ENCODE assay signal across 32 cellular contexts in the genomic region with DNA sequence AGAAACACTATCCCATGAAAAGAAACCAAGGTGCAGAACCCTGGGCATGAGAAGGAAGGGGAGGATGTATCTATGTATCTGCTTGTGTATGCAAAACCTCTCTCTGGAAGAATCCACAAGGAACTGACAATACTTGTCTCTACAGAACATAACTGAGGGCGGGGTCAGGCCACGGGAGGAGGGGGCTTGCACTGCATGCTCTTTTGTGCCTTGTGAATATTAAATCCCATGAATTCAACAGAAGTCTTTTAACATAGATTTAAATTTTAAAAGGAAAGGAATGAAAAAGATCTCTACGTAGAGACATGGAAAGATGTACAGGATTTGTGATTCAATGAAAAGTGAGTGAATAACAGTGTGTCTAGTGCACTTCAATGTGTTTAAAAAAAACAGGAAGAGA.
"Had no signal": no experiment of that assay in that cellular context is flagged by ENCODE, and none has a peak within 500 bp of the region (broad histone marks: within the 10 kb centered on the region; RNA-seq: fewer than 3 reads in every experiment).

No MANE protein-coding gene starts in this region.

- DNase-seq: activated B cell treated with CpG ODN at 0.5 μM for 24 hours; activated CD4-positive, alpha-beta T cell treated with anti-CD3 and anti-CD28 coated beads for 48 hours; activated CD4-positive, alpha-beta T cell treated with anti-CD3 and anti-CD28 coated beads, Interleukin-2, amount 50 U/mL, for 1 hour; activated CD4-positive, alpha-beta T cell treated with anti-CD3 and anti-CD28 coated beads, Interleukin-2, amount 50 U/mL, for 48 hours; activated CD8-positive, alpha-beta memory T cell treated with anti-CD3 and anti-CD28 coated beads for 24 hours; activated CD8-positive, alpha-beta T cell treated with anti-CD3 and anti-CD28 coated beads for 36 hours; activated effector memory CD4-positive, alpha-beta T cell treated with Interleukin-2 at 50 U/mL for 16 hours; activated gamma-delta T cell treated with Interleukin-2 at 50 U/mL for 16 hours; activated naive CD4-positive, alpha-beta T cell treated with anti-CD3 and anti-CD28 coated beads, Interleukin-2, amount 50 U/mL, for 16 hours; activated naive CD4-positive, alpha-beta T cell treated with Interleukin-2 at 50 U/mL for 16 hours; activated T-cell treated with anti-CD3 and anti-CD28 coated beads, Interleukin-2, amount 50 U/mL, for 4 hours; amniotic stem cell; anterior cingulate cortex; brain microvascular endothelial cell; caudate nucleus; cortex of kidney; dermis blood vessel endothelial cell; effector CD4-positive, alpha-beta T cell; effector memory CD8-positive, alpha-beta T cell; erythroblast; foreskin keratinocyte; gastrocnemius medialis; glutamatergic neuron; T-cell; T1000; WERI-Rb-1 had no signal

- H3K27ac ChIP-seq: brain microvascular endothelial cell, esophagus muscularis mucosa, foreskin keratinocyte, gastrocnemius medialis, WERI-Rb-1 had no signal

- H3K27ac Mint-ChIP-seq: activated B cell treated with CpG ODN at 0.5 μM for 24 hours; activated naive CD8-positive, alpha-beta T cell; activated T-helper 17 cell treated with anti-CD3 and anti-CD28 coated beads, Interleukin-2, amount 50 U/mL, for 72 hours had no signal

- H3K4me1 ChIP-seq: esophagus muscularis mucosa, foreskin keratinocyte, gastrocnemius medialis had no signal

- ATAC-seq: activated CD4-positive, CD25-positive, alpha-beta regulatory T cell treated with anti-CD3 and anti-CD28 coated beads, Interleukin-2, amount 50 U/mL, for 24 hours; activated CD8-positive, alpha-beta T cell treated with anti-CD3 and anti-CD28 coated beads for 36 hours; activated T-cell treated with anti-CD3 and anti-CD28 coated beads, Interleukin-2, amount 50 U/mL, for 4 hours; activated T-helper 17 cell treated with anti-CD3 and anti-CD28 coated beads, Interleukin-2, amount 50 U/mL, for 72 hours; effector memory CD8-positive, alpha-beta T cell; foreskin keratinocyte; gastrocnemius medialis; T-cell had no signal

- H3K36me3 Mint-ChIP-seq: T-cell had no signal

- H3K4me3 Mint-ChIP-seq: activated B cell treated with CpG ODN at 0.5 μM for 24 hours; activated CD8-positive, alpha-beta T cell treated with anti-CD3 and anti-CD28 coated beads for 36 hours; activated naive CD8-positive, alpha-beta T cell; activated T-cell treated with anti-CD3 and anti-CD28 coated beads, Interleukin-2, amount 50 U/mL, for 4 hours; effector memory CD8-positive, alpha-beta T cell; T-helper 1 cell treated with Interleukin-12 subunit alpha and Interleukin-12 subunit beta and Interleukin-4 antibody, amounts not matched to agents 30 μg/mL and 1 μg/mL, for 36 hours; T-helper 2 cell treated with Interferon-gamma antibody and Interleukin-4, amounts not matched to agents 5 μg/mL and 100 μg/mL, for 36 hours had no signal

- H3K27me3 Mint-ChIP-seq: activated B cell treated with CpG ODN at 0.5 μM for 24 hours; activated naive CD8-positive, alpha-beta T cell; activated T-helper 17 cell treated with anti-CD3 and anti-CD28 coated beads, Interleukin-2, amount 50 U/mL, for 72 hours; T-cell had no signal

- H3K36me3 ChIP-seq: brain microvascular endothelial cell, esophagus muscularis mucosa, gastrocnemius medialis, WERI-Rb-1 had no signal

- H3K27me3 ChIP-seq: brain microvascular endothelial cell, foreskin keratinocyte had no signal

- H3K4me1 Mint-ChIP-seq: activated B cell treated with CpG ODN at 0.5 μM for 24 hours; activated T-helper 17 cell treated with anti-CD3 and anti-CD28 coated beads, Interleukin-2, amount 50 U/mL, for 72 hours had no signal

- H3K9me3 ChIP-seq: gastrocnemius medialis had no signal

- H3K4me3 ChIP-seq: esophagus muscularis mucosa, gastrocnemius medialis had no signal
